ENCODE assay signal across 1 cellular context in genomic region chr6:3444276-3445088, GRCh38.
TF ChIP-seq lines count a peak whose summit lies in the region.

No MANE protein-coding gene starts in this region.

TF ChIP-seq in HepG2, 621 proteins besides CTCF, POLR2A, EP300 and RAD21 (continued from another document and continues in another):
- TF ChIP-seq PATZ1 (CRISPR knock-in tag; IDR thresholded peaks at IDR 0.05) (0 out of 2 replicates have a peak, but pooled peaks have one; percentile 11), ZNF34 (CRISPR knock-in tag; IDR thresholded peaks at IDR 0.05; ENCODE audit: borderline replicate concordance) (no peak), NFKBIZ (CRISPR knock-in tag; IDR thresholded peaks at IDR 0.05) (no peak), TOE1 (CRISPR knock-in tag; IDR thresholded peaks at IDR 0.05) (no peak), ISX (CRISPR knock-in tag; conservative IDR thresholded peaks at IDR 0.05) (no peak), KAT2B (IDR thresholded peaks at IDR 0.05; ENCODE audit: borderline replicate concordance, low read depth, low read length) (no peak), TAF1 (CRISPR knock-in tag; IDR thresholded peaks at IDR 0.05) (no peak), ZBTB14 (CRISPR knock-in tag; IDR thresholded peaks at IDR 0.05) (no peak), ERF (CRISPR knock-in tag; IDR thresholded peaks at IDR 0.05) (peak; percentile 43; the same call in 1 of the 2 replicates), CSRNP1 (CRISPR knock-in tag; IDR thresholded peaks at IDR 0.05) (0 out of 2 replicates have a peak, but pooled peaks have one; percentile 44), PLRG1 (conservative IDR thresholded peaks at IDR 0.05) (no peak), NRL (CRISPR knock-in tag; IDR thresholded peaks at IDR 0.05; ENCODE audit: borderline replicate concordance) (no peak), BHLHE40 (IDR thresholded peaks at IDR 0.05; ENCODE audit: low read length) (no peak), THAP7 (CRISPR knock-in tag; IDR thresholded peaks at IDR 0.05) (no peak), HIVEP1 (CRISPR knock-in tag; IDR thresholded peaks at IDR 0.05) (no peak), RARA (CRISPR knock-in tag; IDR thresholded peaks at IDR 0.05) (no peak), KLF16 (CRISPR knock-in tag; IDR thresholded peaks at IDR 0.05) (no peak), TEAD3 (CRISPR knock-in tag; optimal IDR thresholded peaks at IDR 0.05; ENCODE audit: borderline replicate concordance) (peak; percentile 46), ARID5B (CRISPR knock-in tag; IDR thresholded peaks at IDR 0.05) (peak; percentile 61), ZFP37 (CRISPR knock-in tag; IDR thresholded peaks at IDR 0.05; ENCODE audit: borderline replicate concordance) (no peak), FOXP1 (IDR thresholded peaks at IDR 0.05) (no peak), FOXP1 (CRISPR knock-in tag; IDR thresholded peaks at IDR 0.05) (no peak), ZNF12 (CRISPR knock-in tag; IDR thresholded peaks at IDR 0.05) (no peak; the same call in none of the 2 replicates), ZNF383 (CRISPR knock-in tag; IDR thresholded peaks at IDR 0.05; ENCODE audit: borderline replicate concordance) (0 out of 2 replicates have a peak, but pooled peaks have one; percentile 49), NR2C2 (CRISPR knock-in tag; IDR thresholded peaks at IDR 0.05; ENCODE audit: borderline replicate concordance) (no peak), ZNF878 (CRISPR knock-in tag; IDR thresholded peaks at IDR 0.05) (no peak), ZNF317 (CRISPR knock-in tag; IDR thresholded peaks at IDR 0.05) (no peak), NCOR1 (IDR thresholded peaks at IDR 0.05; ENCODE audit: borderline replicate concordance, low read length) (peak; percentile 70; the same call in 1 of the 2 replicates), ZNF414 (CRISPR knock-in tag; IDR thresholded peaks at IDR 0.05) (0 out of 2 replicates have a peak, but pooled peaks have one; percentile 54), GPN1 (CRISPR knock-in tag; IDR thresholded peaks at IDR 0.05; ENCODE audit: borderline replicate concordance) (no peak), ZNF737 (CRISPR knock-in tag; IDR thresholded peaks at IDR 0.05; ENCODE audit: borderline replicate concordance) (no peak), TCF12 (IDR thresholded peaks at IDR 0.05) (no peak), TCF12 (CRISPR knock-in tag; IDR thresholded peaks at IDR 0.05) (no peak), KDM2A (CRISPR knock-in tag; IDR thresholded peaks at IDR 0.05; ENCODE audit: borderline replicate concordance, low read depth) (no peak), GLMP (CRISPR knock-in tag; IDR thresholded peaks at IDR 0.05; ENCODE audit: borderline replicate concordance) (no peak), TGIF2 (CRISPR knock-in tag; IDR thresholded peaks at IDR 0.05) (no peak), RFX3 (CRISPR knock-in tag; IDR thresholded peaks at IDR 0.05) (no peak), ZNF576 (CRISPR knock-in tag; IDR thresholded peaks at IDR 0.05) (no peak), SUZ12 (IDR thresholded peaks at IDR 0.05; ENCODE audit: low read depth, low read length) (no peak), SIN3A (IDR thresholded peaks at IDR 0.05; ENCODE audit: borderline replicate concordance, low read depth, low read length) (no peak), NFIC (IDR thresholded peaks at IDR 0.05; ENCODE audit: low read length) (no peak), ISL2 (CRISPR knock-in tag; IDR thresholded peaks at IDR 0.05) (0 out of 2 replicates have a peak, but pooled peaks have one; percentile 16), MXD3 (CRISPR knock-in tag; IDR thresholded peaks at IDR 0.05) (no peak), GMEB1 (CRISPR knock-in tag; IDR thresholded peaks at IDR 0.05; ENCODE audit: borderline replicate concordance) (no peak), PHB2 (IDR thresholded peaks at IDR 0.05; ENCODE audit: partially characterized antibody) (no peak), ZNF660 (CRISPR knock-in tag; IDR thresholded peaks at IDR 0.05; ENCODE audit: borderline replicate concordance, low read depth) (no peak), GTF3A (CRISPR knock-in tag; conservative IDR thresholded peaks at IDR 0.05) (no peak), ZNF18 (CRISPR knock-in tag; IDR thresholded peaks at IDR 0.05; ENCODE audit: insufficient replicate concordance) (no peak), NR2F6 (IDR thresholded peaks at IDR 0.05) (peak; percentile 46; the same call in 1 of the 2 replicates), NR2F6 (CRISPR knock-in tag; IDR thresholded peaks at IDR 0.05) (no peak), ZNF496 (CRISPR knock-in tag; IDR thresholded peaks at IDR 0.05; ENCODE audit: insufficient replicate concordance) (no peak), ONECUT2 (CRISPR knock-in tag; IDR thresholded peaks at IDR 0.05) (no peak)
